23 cellular contexts compared by ENCODE assay signal in genomic region chr7:144035385-144035784, GRCh38. TPM values are rescaled to one million over a fixed set of nuclear protein-coding genes. Genes with fewer than 3 reads are reported as not detected.
DNase-seq lines count a peak whose midpoint lies in the region; FAIRE-seq and TF ChIP-seq lines count a peak whose summit lies in the region.
"Had no signal": no experiment of that assay in that cellular context is flagged by ENCODE, and none has a peak within 500 bp of the region (broad histone marks: within the 10 kb centered on the region; RNA-seq: fewer than 3 reads in every experiment).

No MANE protein-coding gene starts in this region.

- H3K9ac ChIP-seq in Loucy (ENCODE audit: low read depth, low read length, poor library complexity, severe bottlenecking), result no peak overlapping the region
- H3K9ac ChIP-seq: BLaER1 treated with 17β-estradiol and CSF1 and Interleukin-3, amounts not matched to agents 10 nM and 100 nM had no signal

- TF ChIP-seq CTCF in D721Med (IDR thresholded peaks at IDR 0.05; ENCODE audit: insufficient read depth, missing control alignments) (no peak), Loucy (conservative IDR thresholded peaks at IDR 0.05; ENCODE audit: low read length) (no peak), brain microvascular endothelial cell (IDR thresholded peaks at IDR 0.05; ENCODE audit: low read depth, low read length, missing control alignments) (no peak), epithelial cell of esophagus (IDR thresholded peaks at IDR 0.05; ENCODE audit: insufficient read depth, low read depth, low read length, missing control alignments) (no peak)

- in situ Hi-C loops in brain microvascular endothelial cell (cut with HindIII; ENCODE audit: low pct_ligation_motif_present, low sequenced_read_pairs), result no loop called here

- H3K27ac ChIP-seq in brain microvascular endothelial cell, result peak overlapping the region; percentile 76
- H3K27ac ChIP-seq: A549 had no signal

- no peaks in the 10 kb centered on the region for H3K9me2 ChIP-seq in Loucy (replicated peaks; ENCODE audit: low read depth, low read length)

- H3K4me1 ChIP-seq in Loucy (ENCODE audit: insufficient read depth, low read length, poor library complexity, severe bottlenecking), result peaks cover 13% of the 10 kb centered on the region
- H3K4me1 ChIP-seq: A549, BE2C had no signal

- H3K79me2 ChIP-seq in Loucy (ENCODE audit: insufficient read depth, low read length), result no peaks in the 10 kb centered on the region

- no peak for DNase-seq in D721Med (ENCODE audit: insufficient read length, low spot score)
- DNase-seq in brain microvascular endothelial cell, result no peak
- peak; percentile 7 for DNase-seq in epithelial cell of esophagus (ENCODE audit: low read depth)
- no peak for DNase-seq in NCI-H510A treated with DMSO at 0.1 percent for 48 hours (lab: John Stamatoyannopoulos, UW)
- no peak for DNase-seq in MV-4-11 (lab: John Stamatoyannopoulos, UW)
- no peak for DNase-seq in cerebellum (ENCODE audit: low spot score)
- DNase-seq: 8988T; ACHN; AML-193; BE2C; CD4-positive, alpha-beta T cell; CD8-positive, alpha-beta memory T cell; DMS53; DMS79 treated with DMSO at 0.1 percent for 48 hours; H7; HCEC 1CT had no signal

- H2AFZ ChIP-seq in Loucy (ENCODE audit: low read length), result peak overlapping the region; percentile 48; the same call in 1 of the 2 replicates

- H3K27me3 ChIP-seq in Loucy (ENCODE audit: insufficient read depth, low read length, poor library complexity, severe bottlenecking) (no peaks in the 10 kb centered on the region), brain microvascular endothelial cell (replicated peaks) (no peaks in the 10 kb centered on the region)
- H3K27me3 ChIP-seq: BE2C; BLaER1 treated with 17β-estradiol and CSF1 and Interleukin-3, amounts not matched to agents 10 nM and 100 nM had no signal

- H3K4me3 ChIP-seq in Loucy (ENCODE audit: low read length, poor library complexity, severe bottlenecking) (no peak overlapping the region), brain microvascular endothelial cell (ENCODE audit: low read depth, low read length) (no peak overlapping the region), epithelial cell of esophagus (ENCODE audit: low read length) (no peak overlapping the region)
- H3K4me3 ChIP-seq: A549; BLaER1 treated with 17β-estradiol and CSF1 and Interleukin-3, amounts not matched to agents 10 nM and 100 nM had no signal

- no peak overlapping the region for H3K4me2 ChIP-seq in Loucy (ENCODE audit: low read depth, low read length, poor library complexity, severe bottlenecking)
- H3K4me2 ChIP-seq: A549 had no signal

- H3K9me3 ChIP-seq in Loucy (ENCODE audit: insufficient read depth, low read depth, low read length), result no peaks in the 10 kb centered on the region
- H3K9me3 ChIP-seq: A549; BE2C; BLaER1 treated with 17β-estradiol and CSF1 and Interleukin-3, amounts not matched to agents 10 nM and 100 nM had no signal

- H3F3A ChIP-seq in Loucy (ENCODE audit: low read depth), result no peaks in the 10 kb centered on the region

- H3K36me3 ChIP-seq in Loucy (ENCODE audit: insufficient read depth, low read length), result no peaks in the 10 kb centered on the region
- no peaks in the 10 kb centered on the region for H3K36me3 ChIP-seq in brain microvascular endothelial cell (replicated peaks)
- H3K36me3 ChIP-seq: BE2C; BLaER1 treated with 17β-estradiol and CSF1 and Interleukin-3, amounts not matched to agents 10 nM and 100 nM had no signal

- H4K20me1 ChIP-seq in Loucy (ENCODE audit: insufficient read depth, low read length, poor library complexity, severe bottlenecking), result no peaks in the 10 kb centered on the region
- H4K20me1 ChIP-seq: BLaER1 treated with 17β-estradiol and CSF1 and Interleukin-3, amounts not matched to agents 10 nM and 100 nM had no signal

- peak; percentile 6 for FAIRE-seq in D721Med (lab: Jason Lieb, UNC)
- FAIRE-seq: A549, GM12892, H1 had no signal

RNA-seq across cellular contexts. Expression of gene OR2A5, which starts 13.4 kb away (rescaled TPM):
- not detected for total RNA-seq in cerebellum
- total RNA-seq: CD4-positive, alpha-beta T cell; CD8-positive, alpha-beta memory T cell; Daoy; G401; H1; H7 had no signal

RNA-seq across cellular contexts. Expression of gene OR2A25, which starts 34.2 kb away (rescaled TPM):
- not detected for total RNA-seq in cerebellum
- total RNA-seq: CD4-positive, alpha-beta T cell; CD8-positive, alpha-beta memory T cell; Daoy; G401; H1; H7 had no signal

RNA-seq across cellular contexts. Expression of gene OR6B1, which starts 35.3 kb away (rescaled TPM):
- total RNA-seq in cerebellum, result not detected
- total RNA-seq: CD4-positive, alpha-beta T cell; CD8-positive, alpha-beta memory T cell; Daoy; G401; H1; H7 had no signal

RNA-seq across cellular contexts. Expression of gene OR2A12, which starts 50.7 kb away (rescaled TPM):
- total RNA-seq in cerebellum, result not detected
- total RNA-seq: CD4-positive, alpha-beta T cell; CD8-positive, alpha-beta memory T cell; Daoy; G401; H1; H7 had no signal
